Comparison of ENCODE assay signal across 20 cellular contexts in genomic region chr16:4837733-4838501, GRCh38. TPM values are rescaled to one million over a fixed set of nuclear protein-coding genes. Genes with fewer than 3 reads are reported as not detected.
"Had no signal": no experiment of that assay in that cellular context is flagged by ENCODE, and none has a peak within 500 bp of the region (broad histone marks: within the 10 kb centered on the region; RNA-seq: fewer than 3 reads in every experiment).

No MANE protein-coding gene starts in this region.

- H3K4me2 ChIP-seq: neural progenitor cell had no signal

- H3K4me1 ChIP-seq: body of pancreas, lower lobe of right lung, neural progenitor cell had no signal

- H3K27me3 ChIP-seq: body of pancreas, neural progenitor cell had no signal

- DNase-seq: activated CD4-positive, alpha-beta T cell treated with anti-CD3 and anti-CD28 coated beads for 4 hours; activated CD8-positive, alpha-beta memory T cell treated with anti-CD3 and anti-CD28 coated beads, Interleukin-2, amount 50 U/mL, for 48 hours; activated CD8-positive, alpha-beta T cell treated with anti-CD3 and anti-CD28 coated beads, Interleukin-2, amount 10 ng/mL, durations not matched to agents 7 days and 5 days; activated naive CD4-positive, alpha-beta T cell treated with anti-CD3 and anti-CD28 coated beads, Interleukin-2, amount 50 U/mL, for 16 hours; amniotic stem cell; body of pancreas; central memory CD4-positive, alpha-beta T cell; effector memory CD8-positive, alpha-beta T cell; hippocampal formation; lower lobe of right lung; midbrain; right cardiac atrium; small intestine; substantia nigra; T-helper 1 cell had no signal

- H2AFZ ChIP-seq: neural progenitor cell, parathyroid adenoma had no signal

- ATAC-seq: activated CD8-positive, alpha-beta T cell treated with anti-CD3 and anti-CD28 coated beads, Interleukin-2, amount 10 ng/mL, durations not matched to agents 7 days and 5 days; body of pancreas; effector memory CD8-positive, alpha-beta T cell; lower lobe of right lung; right cardiac atrium had no signal

- H3K27ac ChIP-seq: body of pancreas, epithelial cell of prostate, lower lobe of right lung, neural progenitor cell, parathyroid adenoma had no signal

- H3K4me3 ChIP-seq: body of pancreas, lower lobe of right lung, neural progenitor cell had no signal

- H3K9ac ChIP-seq: neural progenitor cell, parathyroid adenoma had no signal

- H3K9me3 ChIP-seq: body of pancreas, lower lobe of right lung had no signal

RNA-seq across cellular contexts. Expression of gene SMIM22, which starts 42.7 kb away (rescaled TPM):
- total RNA-seq: activated CD8-positive, alpha-beta T cell treated with anti-CD3 and anti-CD28 coated beads, Interleukin-2, amount 10 ng/mL, durations not matched to agents 7 days and 5 days; activated T-helper 2 cell treated with anti-CD3 and anti-CD28 coated beads, Interferon-gamma antibody, Interleukin-2, Interleukin-4, amounts not matched to agents 10 μg/mL and 5 μg/mL and 100 μg/mL, durations not matched to agents 14 hours and 24 hours and 36 hours; kidney epithelial cell; right cardiac atrium had no signal
- polyA plus RNA-seq: right cardiac atrium had no signal

RNA-seq across cellular contexts. Expression of gene SEPTIN12, which starts 49.8 kb away (rescaled TPM):
- total RNA-seq: activated CD8-positive, alpha-beta T cell treated with anti-CD3 and anti-CD28 coated beads, Interleukin-2, amount 10 ng/mL, durations not matched to agents 7 days and 5 days; activated T-helper 2 cell treated with anti-CD3 and anti-CD28 coated beads, Interferon-gamma antibody, Interleukin-2, Interleukin-4, amounts not matched to agents 10 μg/mL and 5 μg/mL and 100 μg/mL, durations not matched to agents 14 hours and 24 hours and 36 hours; body of pancreas; kidney epithelial cell; lower lobe of right lung had no signal
- polyA plus RNA-seq: right cardiac atrium, small intestine had no signal
